8 cellular contexts compared by ENCODE assay signal in genomic region chr14:21711360-21711961, GRCh38. TPM values are rescaled to one million over a fixed set of nuclear protein-coding genes. Genes with fewer than 3 reads are reported as not detected.
DNase-seq lines count a peak whose midpoint lies in the region; ATAC-seq and TF ChIP-seq lines count a peak whose summit lies in the region.

No MANE protein-coding gene starts in this region.

- H3K27ac ChIP-seq in SK-N-SH (ENCODE audit: low read depth in 2 of 2, low read length in 1 of 2) (no peak overlapping the region), neural cell (ENCODE audit: low read length) (no peak overlapping the region)

- no peak for ATAC-seq in HG02981 (IDR thresholded peaks at IDR 0.05; ENCODE audit: unreplicated experiment)

- no peak overlapping the region for H3K9ac ChIP-seq in SK-N-SH
- H3K9ac ChIP-seq in neural cell (ENCODE audit: low read length): no peak overlapping the region

- H3K27me3 ChIP-seq in SK-N-SH (ENCODE audit: insufficient read depth): no peaks in the 10 kb centered on the region
- H3K27me3 ChIP-seq in neural cell (ENCODE audit: insufficient read depth, low read depth, low read length): no peaks in the 10 kb centered on the region
- no peaks in the 10 kb centered on the region for H3K27me3 ChIP-seq in MG63

- H3K4me2 ChIP-seq in SK-N-SH (no peak overlapping the region), neural cell (ENCODE audit: low read length) (no peak overlapping the region)

- TF ChIP-seq EP300 in SK-N-SH (IDR thresholded peaks at IDR 0.05; ENCODE audit: borderline replicate concordance in 1 of 2, low read depth in 1 of 2, low read length in 1 of 2) (no peak), neural cell (conservative IDR thresholded peaks at IDR 0.05; ENCODE audit: poor library complexity, severe bottlenecking) (no peak)

- no peaks in the 10 kb centered on the region; the same call in 1 of the 2 replicates for H3K9me3 ChIP-seq in SK-N-SH
- H3K9me3 ChIP-seq in neural cell (ENCODE audit: low read length): no peaks in the 10 kb centered on the region
- no peaks in the 10 kb centered on the region for H3K9me3 ChIP-seq in MG63

- no peak overlapping the region for H3K27ac Mint-ChIP-seq in endothelial cell (ENCODE audit: unreplicated experiment)

- TF ChIP-seq CTCF in AG04449 (IDR thresholded peaks at IDR 0.05; ENCODE audit: insufficient read depth, low read length, missing control alignments): peak; percentile 54
- TF ChIP-seq CTCF in SK-N-SH (IDR thresholded peaks at IDR 0.05): peak; percentile 86
- TF ChIP-seq CTCF in endothelial cell (IDR thresholded peaks at IDR 0.05; ENCODE audit: unreplicated experiment): peak; percentile 87
- TF ChIP-seq CTCF in neural cell (IDR thresholded peaks at IDR 0.05; ENCODE audit: poor library complexity, severe bottlenecking): peak; percentile 68

- WGBS in SK-N-SH (ENCODE audit: low lambda C conversion rate): 5% methylated on average over 3 of the region's 3 CpGs

- H3K36me3 Mint-ChIP-seq in endothelial cell (ENCODE audit: low read depth, unreplicated experiment): peaks cover 4% of the 10 kb centered on the region

- H2AFZ ChIP-seq in SK-N-SH (ENCODE audit: low read depth): no peak overlapping the region
- H2AFZ ChIP-seq in neural cell (ENCODE audit: low read depth, low read length): no peak overlapping the region

- TF ChIP-seq RAD21 in SK-N-SH (IDR thresholded peaks at IDR 0.05; ENCODE audit: low read length) (peak; percentile 11; the same call in 1 of the 2 replicates), neural cell (conservative IDR thresholded peaks at IDR 0.05) (no peak)

- no peaks in the 10 kb centered on the region for H3K4me1 ChIP-seq in SK-N-SH (ENCODE audit: control insufficient read depth in 1 of 2, insufficient read depth in 2 of 2, low read depth in 1 of 2, low read length in 1 of 2)

- H3F3A ChIP-seq in SK-N-SH (replicated peaks; ENCODE audit: insufficient read depth): no peaks in the 10 kb centered on the region
- H3F3A ChIP-seq in neural cell (ENCODE audit: insufficient read depth, low read length, poor library complexity, severe bottlenecking): no peaks in the 10 kb centered on the region

- peak; percentile 4 for DNase-seq in AG04449 (ENCODE audit: low read depth, low spot score)
- peak; percentile 2 for DNase-seq in DMS53 treated with DMSO at 0.1 percent for 48 hours (lab: John Stamatoyannopoulos, UW; ENCODE audit: unreplicated experiment)
- peak; percentile 48 for DNase-seq in HT1080 (ENCODE audit: low read depth)
- peak; percentile 34 for DNase-seq in SK-N-SH
- peak; percentile 35 for DNase-seq in endothelial cell (ENCODE audit: low spot score)
- no peak for DNase-seq in MG63

- H3K4me3 ChIP-seq in AG04449 (ENCODE audit: low read depth, low read length) (no peak overlapping the region), SK-N-SH (ENCODE audit: low read depth in 2 of 2, low read length in 1 of 2) (no peak overlapping the region), neural cell (ENCODE audit: low read length) (no peak overlapping the region), MG63 (no peak overlapping the region)

- H3K4me3 Mint-ChIP-seq in endothelial cell (ENCODE audit: unreplicated experiment): no peak overlapping the region

- H4K20me1 ChIP-seq in SK-N-SH (ENCODE audit: insufficient read depth) (no peaks in the 10 kb centered on the region), neural cell (ENCODE audit: insufficient read depth) (no peaks in the 10 kb centered on the region)

- no peaks in the 10 kb centered on the region for H3K9me2 ChIP-seq in SK-N-SH
- no peaks in the 10 kb centered on the region for H3K9me2 ChIP-seq in neural cell (ENCODE audit: insufficient read depth, low read length)

- H3K4me1 Mint-ChIP-seq in endothelial cell (ENCODE audit: unreplicated experiment): no peaks in the 10 kb centered on the region

- no peaks in the 10 kb centered on the region for H3K79me2 ChIP-seq in SK-N-SH (ENCODE audit: insufficient read depth)
- no peaks in the 10 kb centered on the region for H3K79me2 ChIP-seq in neural cell (replicated peaks; ENCODE audit: insufficient read depth, low read length)

- H3K36me3 ChIP-seq in SK-N-SH (replicated peaks in 1 of 2; ENCODE audit: control insufficient read depth in 1 of 2, insufficient read depth in 2 of 2, low read length in 1 of 2) (no peaks in the 10 kb centered on the region), neural cell (ENCODE audit: insufficient read depth, low read length) (no peaks in the 10 kb centered on the region), MG63 (no peaks in the 10 kb centered on the region)

- POLR2A ChIA-PET in AG04449 (lab: Yijun Ruan, JAX) (no interaction called here), SK-N-SH (lab: Yijun Ruan, JAX) (no interaction called here)

- CTCF ChIA-PET in AG04449 (lab: Yijun Ruan, JAX): interaction anchor here (0.8 to 1.9 kb wide), 7 partner anchors 10 to 37 kb away, joined by 3 to 5 read pairs (median 4); no protein-coding TSS in a partner anchor
- CTCF ChIA-PET in SK-N-SH (lab: Yijun Ruan, JAX): interaction anchor here (0.5 to 2.2 kb wide), 17 partner anchors 11 to 700 kb away, joined by 3 to 30 read pairs (median 4); no protein-coding TSS in a partner anchor

- H3K27me3 Mint-ChIP-seq in endothelial cell (ENCODE audit: unreplicated experiment): no peaks in the 10 kb centered on the region

- H3K9me3 Mint-ChIP-seq in endothelial cell (ENCODE audit: unreplicated experiment): no peaks in the 10 kb centered on the region

TF ChIP-seq in SK-N-SH, 30 proteins besides CTCF, POLR2A, EP300 and RAD21:
- no peak for TF ChIP-seq SIN3A (IDR thresholded peaks at IDR 0.05; ENCODE audit: borderline replicate concordance, low read depth, low read length)
- TF ChIP-seq YY1 (IDR thresholded peaks at IDR 0.05; ENCODE audit: low read depth): no peak
- TF ChIP-seq CHD2 (IDR thresholded peaks at IDR 0.05; ENCODE audit: low read length, partially characterized antibody): no peak
TF ChIP-seq in SK-N-SH: peak in this region for 0.

TF ChIP-seq in neural cell, 6 proteins besides CTCF, POLR2A, EP300 and RAD21:
- TF ChIP-seq SMC3 (conservative IDR thresholded peaks at IDR 0.05; ENCODE audit: poor library complexity) (no peak), MXI1 (conservative IDR thresholded peaks at IDR 0.05; ENCODE audit: poor library complexity, severe bottlenecking) (no peak), POLR2AphosphoS5 (IDR thresholded peaks at IDR 0.05) (no peak), TAF1 (IDR thresholded peaks at IDR 0.05; ENCODE audit: low read depth) (no peak), REST (IDR thresholded peaks at IDR 0.05; ENCODE audit: borderline replicate concordance) (no peak), EZH2 (IDR thresholded peaks at IDR 0.05; ENCODE audit: borderline replicate concordance, insufficient read depth, low read length, poor library complexity, severe bottlenecking) (no peak)

RNA-seq across cellular contexts. Expression of gene OR4E1, which starts 37.8 kb away (rescaled TPM):
- total RNA-seq in HT1080 (2014; rRNA removed; shearing (Covaris generic)): not detected in 2 replicates
- polyA plus RNA-seq in HT1080 (2015; cell fraction: cytosol; rRNA removed): not detected in 2 replicates
- not detected in 2 replicates for polyA plus RNA-seq in HT1080 (2015; cell fraction: nucleus; rRNA removed)
- polyA plus RNA-seq in SK-N-SH (2012; rRNA removed) (not detected in 2 replicates), neural cell (not detected in 2 replicates)
- polyA plus RNA-seq in SK-N-SH (2012; cell fraction: cytosol; rRNA removed): not detected in 2 replicates
- polyA plus RNA-seq in SK-N-SH (2012; cell fraction: nucleus; rRNA removed): not detected in 2 replicates
- not detected for total RNA-seq in endothelial cell (ENCODE audit: unreplicated experiment)
- polyA minus RNA-seq in neural cell: not detected in 2 replicates
- not detected in 2 replicates for total RNA-seq in MG63 (2014; rRNA removed; shearing (Covaris generic); ENCODE audit: low replicate concordance)

RNA-seq across cellular contexts. Expression of gene OR4E2, which starts 57.8 kb away (rescaled TPM):
- not detected in 2 replicates for total RNA-seq in HT1080 (2014; rRNA removed; shearing (Covaris generic))
- not detected in 2 replicates for polyA plus RNA-seq in HT1080 (2015; cell fraction: cytosol; rRNA removed)
- polyA plus RNA-seq in HT1080 (2015; cell fraction: nucleus; rRNA removed): not detected in 2 replicates
- polyA plus RNA-seq in SK-N-SH (2012; rRNA removed) (not detected in 2 replicates), neural cell (not detected in 2 replicates)
- not detected in 2 replicates for polyA plus RNA-seq in SK-N-SH (2012; cell fraction: cytosol; rRNA removed)
- not detected in 2 replicates for polyA plus RNA-seq in SK-N-SH (2012; cell fraction: nucleus; rRNA removed)
- not detected for total RNA-seq in endothelial cell (ENCODE audit: unreplicated experiment)
- polyA minus RNA-seq in neural cell: not detected in 2 replicates
- not detected in 2 replicates for total RNA-seq in MG63 (2014; rRNA removed; shearing (Covaris generic); ENCODE audit: low replicate concordance)
